Comparison of ENCODE assay signal across 1 cellular context in genomic region chr4:113122066-113122465, GRCh38.
TF ChIP-seq lines count a peak whose summit lies in the region.

No MANE protein-coding gene starts in this region.

TF ChIP-seq in GM12878, 131 proteins besides CTCF, POLR2A, EP300 and RAD21 (continued from another document):
- no peak for TF ChIP-seq ATF3 (IDR thresholded peaks at IDR 0.05; ENCODE audit: borderline replicate concordance, extremely low read depth, low read depth, low read length)
- TF ChIP-seq TARDBP (IDR thresholded peaks at IDR 0.05; ENCODE audit: borderline replicate concordance) = no peak
- TF ChIP-seq ZBTB40 (IDR thresholded peaks at IDR 0.05; ENCODE audit: borderline replicate concordance) = no peak
